13 cellular contexts compared by ENCODE assay signal in the genomic region with DNA sequence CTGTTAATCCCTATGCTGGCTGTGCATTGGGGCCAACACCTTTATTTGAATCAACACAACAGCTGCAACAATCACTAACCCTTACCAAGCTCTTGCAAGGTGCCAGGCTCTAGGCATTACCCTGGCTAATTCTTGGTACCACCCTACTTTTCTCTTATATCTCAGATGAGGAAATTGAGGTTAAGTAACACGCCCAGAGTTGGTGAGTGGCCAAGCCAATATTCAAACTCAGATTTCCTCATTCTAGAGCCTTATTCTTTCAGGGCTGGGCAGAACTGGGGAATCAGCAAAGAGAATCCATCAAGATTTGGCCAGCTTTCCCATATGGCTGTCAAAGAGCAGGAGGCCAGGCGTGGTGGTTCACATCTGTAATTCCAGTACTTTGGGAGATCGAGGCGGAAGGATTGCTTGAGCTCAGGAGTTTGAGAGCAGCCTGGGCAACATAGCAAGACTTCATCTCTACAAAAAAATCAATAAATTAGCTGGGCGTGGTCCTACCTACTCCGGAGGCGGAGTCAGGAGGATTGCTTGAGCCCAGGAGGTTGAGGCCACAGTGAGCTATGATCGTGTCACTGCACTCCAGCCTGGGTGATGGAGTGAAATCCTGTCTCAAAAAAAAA. TPM values are rescaled to one million over a fixed set of nuclear protein-coding genes. Genes with fewer than 3 reads are reported as not detected.
A peak's percentile ranks its signal among the peaks of the same experiment; 100 is the strongest.
DNase-seq lines count a peak whose midpoint lies in the region; ATAC-seq and TF ChIP-seq lines count a peak whose summit lies in the region.
"Had no signal": no experiment of that assay in that cellular context is flagged by ENCODE, and none has a peak within 500 bp of the region (broad histone marks: within the 10 kb centered on the region; RNA-seq: fewer than 3 reads in every experiment).

No MANE protein-coding gene starts in this region.

- no peak overlapping the region for H3K27ac ChIP-seq in OCI-LY3 (ENCODE audit: low read length)
- H3K27ac ChIP-seq: thoracic aorta had no signal

- H3K27ac Mint-ChIP-seq in activated naive CD8-positive, alpha-beta T cell: peak overlapping the region; percentile 3
- H3K27ac Mint-ChIP-seq in activated naive CD8-positive, alpha-beta T cell treated with anti-CD3 and anti-CD28 coated beads for 36 hours: no peak overlapping the region
- H3K27ac Mint-ChIP-seq in endothelial cell (ENCODE audit: unreplicated experiment): peak overlapping the region; percentile 66
- H3K27ac Mint-ChIP-seq in stimulated activated effector memory CD8-positive, alpha-beta T cell treated with anti-CD3 and anti-CD28 coated beads, Interleukin-12 subunit alpha, Interleukin-12 subunit beta, amount 100 ng/mL, for 72 hours: no peak overlapping the region

- peak overlapping the region; percentile 60 for H3K4me3 Mint-ChIP-seq in activated naive CD8-positive, alpha-beta T cell
- no peak overlapping the region for H3K4me3 Mint-ChIP-seq in activated naive CD8-positive, alpha-beta T cell treated with anti-CD3 and anti-CD28 coated beads for 36 hours
- no peak overlapping the region for H3K4me3 Mint-ChIP-seq in endothelial cell (ENCODE audit: unreplicated experiment)
- H3K4me3 Mint-ChIP-seq in stimulated activated effector memory CD8-positive, alpha-beta T cell treated with anti-CD3 and anti-CD28 coated beads, Interleukin-12 subunit alpha, Interleukin-12 subunit beta, amount 100 ng/mL, for 72 hours: no peak overlapping the region

- H3K27me3 Mint-ChIP-seq in activated naive CD8-positive, alpha-beta T cell: no peaks in the 10 kb centered on the region
- H3K27me3 Mint-ChIP-seq in activated naive CD8-positive, alpha-beta T cell treated with anti-CD3 and anti-CD28 coated beads for 36 hours: no peaks in the 10 kb centered on the region
- no peaks in the 10 kb centered on the region for H3K27me3 Mint-ChIP-seq in endothelial cell (ENCODE audit: unreplicated experiment)

- H3K4me3 ChIP-seq in OCI-LY3 (ENCODE audit: low read length): no peak overlapping the region
- H3K4me3 ChIP-seq: thoracic aorta had no signal

- no peaks in the 10 kb centered on the region for H3K9me3 ChIP-seq in OCI-LY3 (ENCODE audit: insufficient read depth, low read length)
- H3K9me3 ChIP-seq: thoracic aorta had no signal

- DNase-seq in activated naive CD8-positive, alpha-beta T cell treated with anti-CD3 and anti-CD28 coated beads for 36 hours: no peak
- DNase-seq in endothelial cell (ENCODE audit: low spot score) (no peak), posterior vena cava (ENCODE audit: low spot score) (no peak), NCI-H1930 (lab: John Stamatoyannopoulos, UW) (no peak)
- DNase-seq in stimulated activated effector memory CD8-positive, alpha-beta T cell treated with anti-CD3 and anti-CD28 coated beads, Interleukin-12 subunit alpha, Interleukin-12 subunit beta, amount 100 ng/mL, for 72 hours (ENCODE audit: low spot score in 2 of 2): no peak
- DNase-seq: dermis blood vessel endothelial cell, mesendoderm, NCI-H2081 had no signal

- H4K20me1 ChIP-seq in OCI-LY3 (ENCODE audit: insufficient read depth, low read length): no peaks in the 10 kb centered on the region

- ATAC-seq in stimulated activated effector memory CD8-positive, alpha-beta T cell treated with anti-CD3 and anti-CD28 coated beads, Interleukin-12 subunit alpha, Interleukin-12 subunit beta, amount 100 ng/mL, for 72 hours: peak; percentile 33
- no peak for ATAC-seq in HG02623 (IDR thresholded peaks at IDR 0.05; ENCODE audit: unreplicated experiment)
- ATAC-seq: Panc1 had no signal

- no peak for TF ChIP-seq CTCF in OCI-LY3 (IDR thresholded peaks at IDR 0.05; ENCODE audit: low read depth, low read length)
- TF ChIP-seq CTCF in endothelial cell (IDR thresholded peaks at IDR 0.05; ENCODE audit: unreplicated experiment): no peak

- H3K4me1 Mint-ChIP-seq in activated naive CD8-positive, alpha-beta T cell (ENCODE audit: low read depth): peaks cover 68% of the 10 kb centered on the region
- peaks cover 47% of the 10 kb centered on the region for H3K4me1 Mint-ChIP-seq in activated naive CD8-positive, alpha-beta T cell treated with anti-CD3 and anti-CD28 coated beads for 36 hours
- H3K4me1 Mint-ChIP-seq in endothelial cell (ENCODE audit: unreplicated experiment): peaks cover 17% of the 10 kb centered on the region
- peaks cover 75% of the 10 kb centered on the region for H3K4me1 Mint-ChIP-seq in stimulated activated effector memory CD8-positive, alpha-beta T cell treated with anti-CD3 and anti-CD28 coated beads, Interleukin-12 subunit alpha, Interleukin-12 subunit beta, amount 100 ng/mL, for 72 hours

- H2AFZ ChIP-seq in OCI-LY3 (ENCODE audit: low read depth, low read length): no peak overlapping the region

- peaks cover 6% of the 10 kb centered on the region for H3K36me3 ChIP-seq in OCI-LY3 (replicated peaks; ENCODE audit: low read depth, low read length)
- H3K36me3 ChIP-seq: thoracic aorta had no signal

- intact Hi-C loops in posterior vena cava (cut with DNase I): no loop called here

- H3K27me3 ChIP-seq in OCI-LY3 (ENCODE audit: low read depth, low read length): no peaks in the 10 kb centered on the region

- peaks cover 3% of the 10 kb centered on the region for H3K36me3 Mint-ChIP-seq in activated naive CD8-positive, alpha-beta T cell
- peaks cover 2% of the 10 kb centered on the region for H3K36me3 Mint-ChIP-seq in activated naive CD8-positive, alpha-beta T cell treated with anti-CD3 and anti-CD28 coated beads for 36 hours
- no peaks in the 10 kb centered on the region for H3K36me3 Mint-ChIP-seq in endothelial cell (ENCODE audit: low read depth, unreplicated experiment)
- H3K36me3 Mint-ChIP-seq in stimulated activated effector memory CD8-positive, alpha-beta T cell treated with anti-CD3 and anti-CD28 coated beads, Interleukin-12 subunit alpha, Interleukin-12 subunit beta, amount 100 ng/mL, for 72 hours: peaks cover 6% of the 10 kb centered on the region

- no peak overlapping the region for H3K9ac ChIP-seq in OCI-LY3 (ENCODE audit: low read length)

- no peaks in the 10 kb centered on the region for H3K79me2 ChIP-seq in OCI-LY3 (ENCODE audit: low read length)

- no peaks in the 10 kb centered on the region for H3K9me3 Mint-ChIP-seq in activated naive CD8-positive, alpha-beta T cell (ENCODE audit: low read depth)
- H3K9me3 Mint-ChIP-seq in activated naive CD8-positive, alpha-beta T cell treated with anti-CD3 and anti-CD28 coated beads for 36 hours: no peaks in the 10 kb centered on the region
- H3K9me3 Mint-ChIP-seq in endothelial cell (ENCODE audit: unreplicated experiment): no peaks in the 10 kb centered on the region
- H3K9me3 Mint-ChIP-seq in stimulated activated effector memory CD8-positive, alpha-beta T cell treated with anti-CD3 and anti-CD28 coated beads, Interleukin-12 subunit alpha, Interleukin-12 subunit beta, amount 100 ng/mL, for 72 hours: no peaks in the 10 kb centered on the region

- H3K4me2 ChIP-seq in OCI-LY3 (ENCODE audit: low read length): peak overlapping the region; percentile 11; the same call in 1 of the 2 replicates

- H3K4me1 ChIP-seq in OCI-LY3 (ENCODE audit: low read length): peaks cover 38% of the 10 kb centered on the region

RNA-seq across cellular contexts. Expression of gene ARSG, which starts 23.7 kb away (rescaled TPM):
- total RNA-seq in activated naive CD8-positive, alpha-beta T cell treated with anti-CD3 and anti-CD28 coated beads for 36 hours: 1 to 10 TPM; 5.0 to 5.2 TPM
- total RNA-seq in endothelial cell (ENCODE audit: unreplicated experiment): 9.8 TPM
- total RNA-seq in posterior vena cava: 1 to 10 TPM; 5.7 to 7.5 TPM

RNA-seq across cellular contexts. Expression of gene SLC16A6, which starts 24.1 kb away (rescaled TPM):
- total RNA-seq in activated naive CD8-positive, alpha-beta T cell treated with anti-CD3 and anti-CD28 coated beads for 36 hours: 1 to 10 TPM; 5.9 to 6.0 TPM
- total RNA-seq in endothelial cell (ENCODE audit: unreplicated experiment) (2.4 TPM), posterior vena cava (1 to 10 TPM; 1.7 to 1.9 TPM)

Comparison
In these comparisons a context has a peak if more than half of its experiments do, and no peak if none do; other contexts are left out.
1. H3K27ac Mint-ChIP-seq: peak in activated naive CD8-positive, alpha-beta T cell (single experiment) and endothelial cell (single experiment); none in activated naive CD8-positive, alpha-beta T cell treated with anti-CD3 and anti-CD28 coated beads for 36 hours (single experiment) and stimulated activated effector memory CD8-positive, alpha-beta T cell treated with anti-CD3 and anti-CD28 coated beads, Interleukin-12 subunit alpha, Interleukin-12 subunit beta, amount 100 ng/mL, for 72 hours (single experiment).